ENCODE assay signal across 19 cellular contexts in the genomic region with DNA sequence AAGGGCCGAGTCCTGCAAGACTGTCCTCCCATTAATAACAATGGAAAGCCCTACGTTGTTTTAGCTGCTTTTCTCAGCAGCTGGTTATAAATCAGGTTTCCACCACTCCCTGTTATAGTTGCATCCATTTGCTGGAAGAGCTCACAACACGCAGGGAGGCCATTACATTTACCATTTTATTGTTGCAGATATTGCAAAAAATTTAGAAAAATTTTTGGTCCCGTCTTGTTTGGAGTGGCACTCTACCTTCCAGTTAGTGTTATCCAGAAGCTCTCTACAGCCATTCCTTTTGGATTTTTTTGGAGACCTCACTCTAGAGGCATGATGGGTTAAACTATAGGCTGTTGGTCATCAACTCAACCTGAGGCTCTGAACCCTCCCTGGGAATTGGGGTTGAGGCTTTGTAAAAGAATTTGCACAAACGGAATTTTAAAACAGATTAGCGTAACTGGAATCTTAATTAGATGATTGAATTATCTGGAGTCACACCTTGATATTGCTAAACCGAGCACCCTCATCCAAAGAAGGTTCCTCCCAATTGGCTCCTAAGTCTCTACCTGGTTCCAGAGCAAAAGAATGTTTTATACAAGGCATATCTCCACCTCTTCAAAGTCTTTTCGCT.
DNase-seq lines count a peak whose midpoint lies in the region; ATAC-seq and FAIRE-seq lines count a peak whose summit lies in the region.
"Had no signal": no experiment of that assay in that cellular context is flagged by ENCODE, and none has a peak within 500 bp of the region (broad histone marks: within the 10 kb centered on the region; RNA-seq: fewer than 3 reads in every experiment).

No MANE protein-coding gene starts in this region.

- H3K36me3 Mint-ChIP-seq in stimulated activated memory B cell treated with anti-CD40 and anti-IgM and Interleukin-4, amounts not matched to agents 10 μg/mL and 1 μg/mL and 100 μg/mL, for 72 hours, result no peaks in the 10 kb centered on the region

- FAIRE-seq in RCC 7860 (lab: Jason Lieb, UNC), result no peak
- FAIRE-seq: A204.1 had no signal

- no peaks in the 10 kb centered on the region for H3K4me1 Mint-ChIP-seq in stimulated activated memory B cell treated with anti-CD40 and anti-IgM and Interleukin-4, amounts not matched to agents 10 μg/mL and 1 μg/mL and 100 μg/mL, for 72 hours
- H3K4me1 Mint-ChIP-seq: activated CD4-positive, alpha-beta T cell treated with anti-CD3 and anti-CD28 coated beads, Interleukin-2, amount 10 ng/mL, durations not matched to agents 7 days and 5 days; neural crest cell had no signal

- no peak overlapping the region for H3K4me3 Mint-ChIP-seq in stimulated activated memory B cell treated with anti-CD40 and anti-IgM and Interleukin-4, amounts not matched to agents 10 μg/mL and 1 μg/mL and 100 μg/mL, for 72 hours
- H3K4me3 Mint-ChIP-seq: activated CD4-positive, alpha-beta T cell treated with anti-CD3 and anti-CD28 coated beads, Interleukin-2, amount 10 ng/mL, durations not matched to agents 7 days and 5 days; activated T-cell treated with anti-CD3 and anti-CD28 coated beads, Interleukin-2, amount 50 U/mL, for 72 hours; CD4-positive, alpha-beta T cell; neural crest cell; T-helper 2 cell treated with Interferon-gamma antibody and Interleukin-4, amounts not matched to agents 5 μg/mL and 100 μg/mL, for 36 hours had no signal

- peaks cover 40% of the 10 kb centered on the region for H3K27me3 Mint-ChIP-seq in stimulated activated memory B cell treated with anti-CD40 and anti-IgM and Interleukin-4, amounts not matched to agents 10 μg/mL and 1 μg/mL and 100 μg/mL, for 72 hours
- H3K27me3 Mint-ChIP-seq: activated CD4-positive, alpha-beta T cell treated with anti-CD3 and anti-CD28 coated beads, Interleukin-2, amount 10 ng/mL, durations not matched to agents 7 days and 5 days had no signal

- intact Hi-C loops in left ventricle myocardium superior (cut with micrococcal nuclease), result no loop called here

- peaks cover 6% of the 10 kb centered on the region for H3K9me3 Mint-ChIP-seq in stimulated activated memory B cell treated with anti-CD40 and anti-IgM and Interleukin-4, amounts not matched to agents 10 μg/mL and 1 μg/mL and 100 μg/mL, for 72 hours

- peak; percentile 37 for ATAC-seq in left ventricle myocardium superior
- peak; percentile 45 for ATAC-seq in stimulated activated memory B cell treated with anti-CD40 and anti-IgM and Interleukin-4, amounts not matched to agents 10 μg/mL and 1 μg/mL and 100 μg/mL, for 72 hours
- ATAC-seq in GM19328 (IDR thresholded peaks at IDR 0.05; ENCODE audit: unreplicated experiment), result no peak

- no peak overlapping the region for H3K27ac Mint-ChIP-seq in stimulated activated memory B cell treated with anti-CD40 and anti-IgM and Interleukin-4, amounts not matched to agents 10 μg/mL and 1 μg/mL and 100 μg/mL, for 72 hours
- H3K27ac Mint-ChIP-seq: activated CD4-positive, alpha-beta T cell treated with anti-CD3 and anti-CD28 coated beads, Interleukin-2, amount 10 ng/mL, durations not matched to agents 7 days and 5 days; activated T-cell treated with anti-CD3 and anti-CD28 coated beads, Interleukin-2, amount 50 U/mL, for 72 hours; CD4-positive, alpha-beta T cell; T-helper 2 cell treated with Interferon-gamma antibody and Interleukin-4, amounts not matched to agents 5 μg/mL and 100 μg/mL, for 36 hours had no signal

- peak; percentile 69 for DNase-seq in NCI-H82 (lab: John Stamatoyannopoulos, UW)
- DNase-seq in NCI-H82 treated with DMSO at 0.1 percent for 48 hours (lab: John Stamatoyannopoulos, UW; ENCODE audit: unreplicated experiment), result no peak
- DNase-seq in RCC 7860 (ENCODE audit: low spot score), result peak; percentile 3
- no peak for DNase-seq in left ventricle myocardium superior
- DNase-seq in foreskin melanocyte, result no peak
- no peak for DNase-seq in NCI-H748 treated with DMSO at 0.1 percent for 48 hours (lab: John Stamatoyannopoulos, UW)
- DNase-seq: activated CD4-positive, alpha-beta T cell treated with anti-CD3 and anti-CD28 coated beads, Interleukin-2, amount 10 ng/mL, durations not matched to agents 7 days and 5 days; CD4-positive, alpha-beta T cell; NCI-H1417; NCI-H524 treated with DMSO at 0.1 percent for 48 hours; RPMI8226; sigmoid colon; stimulated activated CD4-positive, alpha-beta T cell treated with anti-CD3 and anti-CD28 coated beads, Interleukin-4, amount 100 ng/mL, for 24 hours had no signal

Comparison
In these comparisons a context has a peak if more than half of its experiments do, and no peak if none do; other contexts are left out.
1. DNase-seq: peak in NCI-H82 (single experiment) and RCC 7860 (single experiment); none in NCI-H82 treated with DMSO at 0.1 percent for 48 hours (single experiment), left ventricle myocardium superior (single experiment), foreskin melanocyte (single experiment) and NCI-H748 treated with DMSO at 0.1 percent for 48 hours (single experiment).